ENCODE assay signal across 23 cellular contexts in genomic region chr2:172295677-172296076, GRCh38.
DNase-seq lines count a peak whose midpoint lies in the region; ATAC-seq and TF ChIP-seq lines count a peak whose summit lies in the region.
"Had no signal": no experiment of that assay in that cellular context is flagged by ENCODE, and none has a peak within 500 bp of the region (broad histone marks: within the 10 kb centered on the region; RNA-seq: fewer than 3 reads in every experiment).

No MANE protein-coding gene starts in this region.

- CTCF ChIA-PET in IMR-90 (lab: Yijun Ruan, JAX), result no interaction called here

- peaks cover 5% of the 10 kb centered on the region for H3K27me3 Mint-ChIP-seq in glutamatergic neuron (ENCODE audit: unreplicated experiment)

- 61 to 74% (median 67%) methylated on average over 4 of the region's 4 CpGs for WGBS in heart left ventricle, 4 donors
- WGBS in IMR-90 (ENCODE audit: extremely low coverage in 2 of 2, insufficient read length in 1 of 2), 2 experiments, result 80% methylated on average over 2 of the region's 4 CpGs; no CpG with 5 or more reads in 1 of the 2 experiments

- H3K36me3 ChIP-seq in heart left ventricle (no peaks in the 10 kb centered on the region), IMR-90 (ENCODE audit: control insufficient read depth, insufficient read depth, low read length) (no peaks in the 10 kb centered on the region)
- H3K36me3 ChIP-seq: BE2C; BLaER1 treated with 17β-estradiol and CSF1 and Interleukin-3, amounts not matched to agents 10 nM and 100 nM had no signal

- no peak overlapping the region for H3K27ac ChIP-seq in heart left ventricle
- no peak overlapping the region for H3K27ac ChIP-seq in IMR-90 (ENCODE audit: insufficient read depth, low read length)
- H3K27ac ChIP-seq: A549; BLaER1 treated with 17β-estradiol and CSF1 and Interleukin-3, amounts not matched to agents 10 nM and 100 nM had no signal

- dilution Hi-C loops in IMR-90 (cut with HindIII; ENCODE audit: low sequenced_read_pairs, unreplicated experiment), result no loop called here

- H3K18ac ChIP-seq in IMR-90 (ENCODE audit: low read depth, low read length), result no peak overlapping the region

- H2BK120ac ChIP-seq in IMR-90 (ENCODE audit: low read depth, low read length), result no peak overlapping the region

- no peak overlapping the region for H3K4me2 ChIP-seq in IMR-90 (ENCODE audit: low read depth, low read length)
- H3K4me2 ChIP-seq: A549; BLaER1 treated with 17β-estradiol and CSF1 and Interleukin-3, amounts not matched to agents 10 nM and 100 nM had no signal

- ATAC-seq in heart left ventricle (peak in 3 of 4 donors; percentile 44 to 72 (median 63)), left cardiac atrium (no peak), IMR-90 (ENCODE audit: low read depth) (no peak)
- no peak for ATAC-seq in activated naive CD4-positive, alpha-beta T cell treated with anti-CD3 and anti-CD28 coated beads, Interleukin-2, amount 50 U/mL, for 72 hours
- ATAC-seq: A549, GM12878 had no signal

- no peak overlapping the region for H3K4me3 Mint-ChIP-seq in glutamatergic neuron (ENCODE audit: unreplicated experiment)
- H3K4me3 Mint-ChIP-seq: CD14-positive monocyte; CD4-positive, alpha-beta T cell; CD8-positive, alpha-beta memory T cell had no signal

- in situ Hi-C loops in IMR-90 (cut with MboI; ENCODE audit: low sequenced_read_pairs), result no loop called here

- intact Hi-C loops in heart left ventricle (cut with DNase I) (no loop called here), left cardiac atrium (cut with DNase I) (no loop called here), IMR-90 (cut with micrococcal nuclease) (no loop called here)

- no peak for TF ChIP-seq CTCF in heart left ventricle (IDR thresholded peaks at IDR 0.05)
- TF ChIP-seq CTCF in IMR-90 (conservative IDR thresholded peaks at IDR 0.05; ENCODE audit: low read depth, low read length), result no peak
- TF ChIP-seq CTCF in glutamatergic neuron (IDR thresholded peaks at IDR 0.05; ENCODE audit: partially characterized antibody, unreplicated experiment), result no peak

- H3K4me3 ChIP-seq in heart left ventricle (no peak overlapping the region), IMR-90 (ENCODE audit: insufficient read depth, low read depth, low read length) (no peak overlapping the region)
- H3K4me3 ChIP-seq: A549; BLaER1 treated with 17β-estradiol and CSF1 and Interleukin-3, amounts not matched to agents 10 nM and 100 nM; GM12878 had no signal

- H3K4me1 Mint-ChIP-seq in glutamatergic neuron (ENCODE audit: low read depth, unreplicated experiment), result peaks cover 12% of the 10 kb centered on the region
- H3K4me1 Mint-ChIP-seq: CD8-positive, alpha-beta memory T cell had no signal

- no peaks in the 10 kb centered on the region for H3K9me1 ChIP-seq in IMR-90 (ENCODE audit: insufficient read depth, low read length)

- POLR2A ChIA-PET in IMR-90 (lab: Charles Lee; ENCODE audit: unreplicated experiment), result no interaction called here

- H3K9ac ChIP-seq in IMR-90 (ENCODE audit: low read depth, low read length), result no peak overlapping the region
- H3K9ac ChIP-seq: BLaER1 treated with 17β-estradiol and CSF1 and Interleukin-3, amounts not matched to agents 10 nM and 100 nM had no signal

- H3K56ac ChIP-seq in IMR-90 (ENCODE audit: extremely low read depth, insufficient read depth, low read length), result no peak overlapping the region

- TF ChIP-seq POLR2A in heart left ventricle (IDR thresholded peaks at IDR 0.05), result no peak
- TF ChIP-seq POLR2A in IMR-90 (IDR thresholded peaks at IDR 0.05; ENCODE audit: low read depth, low read length), result no peak

- no peak overlapping the region for H2BK5ac ChIP-seq in IMR-90 (ENCODE audit: low read depth, low read length, poor library complexity, severe bottlenecking)

- peak in 1 of 5 donors; percentile 30 for DNase-seq in heart left ventricle
- no peak for DNase-seq in left cardiac atrium
- DNase-seq in IMR-90, result no peak
- DNase-seq in glutamatergic neuron, result no peak
- DNase-seq in activated naive CD4-positive, alpha-beta T cell treated with anti-CD3 and anti-CD28 coated beads, Interleukin-2, amount 50 U/mL, for 72 hours (ENCODE audit: low spot score in 2 of 2), result no peak
- no peak for DNase-seq in putamen (ENCODE audit: low spot score)
- DNase-seq in ureter (ENCODE audit: low spot score), result no peak
- DNase-seq: 8988T; ACHN; AML-193; BE2C; CD4-positive, alpha-beta T cell; CD8-positive, alpha-beta memory T cell; DMS 273 treated with DMSO at 0.1 percent for 48 hours; DMS79; EL; GDM1; GOT3; HCEC 1CT had no signal

- peaks cover 0 to 2% (median 0%) of the 10 kb centered on the region in 12 donors for H3K9me3 ChIP-seq in heart left ventricle
- peaks cover under 1% of the 10 kb centered on the region for H3K9me3 ChIP-seq in IMR-90 (ENCODE audit: control insufficient read depth, insufficient read depth, low read length)
- H3K9me3 ChIP-seq: A549, BE2C had no signal

- H3K27ac Mint-ChIP-seq in glutamatergic neuron (ENCODE audit: unreplicated experiment), result peak overlapping the region; percentile 30
- H3K27ac Mint-ChIP-seq in activated naive CD4-positive, alpha-beta T cell treated with anti-CD3 and anti-CD28 coated beads, Interleukin-2, amount 50 U/mL, for 72 hours, result no peak overlapping the region
- H3K27ac Mint-ChIP-seq: CD4-positive, alpha-beta T cell had no signal

- H3K4me1 ChIP-seq in heart left ventricle (peaks cover 0 to 14% (median 0%) of the 10 kb centered on the region in 12 donors), IMR-90 (ENCODE audit: control insufficient read depth, insufficient read depth, low read length) (peaks cover 6% of the 10 kb centered on the region; the same call in 1 of the 2 replicates)
- H3K4me1 ChIP-seq: A549, BE2C had no signal

- H2BK20ac ChIP-seq in IMR-90 (ENCODE audit: low read depth, low read length), result no peak overlapping the region

- no peak overlapping the region for H4K8ac ChIP-seq in IMR-90 (ENCODE audit: low read depth in 2 of 2, low read length in 2 of 2)

- H3K14ac ChIP-seq in IMR-90 (replicated peaks; ENCODE audit: low read depth, low read length), result no peak overlapping the region

- H4K5ac ChIP-seq in IMR-90 (ENCODE audit: low read depth, low read length), result no peak overlapping the region

- no peak overlapping the region for H3K4ac ChIP-seq in IMR-90 (ENCODE audit: low read depth, low read length)

- H3K27me3 ChIP-seq in heart left ventricle (peaks cover 0 to 5% (median 0%) of the 10 kb centered on the region in 9 donors), IMR-90 (ENCODE audit: control insufficient read depth, insufficient read depth, low read length) (no peaks in the 10 kb centered on the region)
- H3K27me3 ChIP-seq: BE2C; BLaER1 treated with 17β-estradiol and CSF1 and Interleukin-3, amounts not matched to agents 10 nM and 100 nM had no signal

- H2AK9ac ChIP-seq in IMR-90 (replicated peaks; ENCODE audit: low read depth, low read length, poor library complexity), result peak overlapping the region; percentile 31

- no peak for TF ChIP-seq RAD21 in IMR-90 (IDR thresholded peaks at IDR 0.05; ENCODE audit: low read length)

- no peak overlapping the region for H2AFZ ChIP-seq in IMR-90 (replicated peaks; ENCODE audit: low read length, poor library complexity)

- H3K36me3 Mint-ChIP-seq in glutamatergic neuron (ENCODE audit: unreplicated experiment), result peaks cover 4% of the 10 kb centered on the region
- no peaks in the 10 kb centered on the region for H3K36me3 Mint-ChIP-seq in activated naive CD4-positive, alpha-beta T cell treated with anti-CD3 and anti-CD28 coated beads, Interleukin-2, amount 50 U/mL, for 72 hours
- H3K36me3 Mint-ChIP-seq: CD14-positive monocyte had no signal

- no peaks in the 10 kb centered on the region for H3K79me1 ChIP-seq in IMR-90 (ENCODE audit: low read depth in 1 of 2, low read length in 2 of 2)

- H4K20me1 ChIP-seq in IMR-90 (ENCODE audit: insufficient read depth, low read length), result no peaks in the 10 kb centered on the region
- H4K20me1 ChIP-seq: BLaER1 treated with 17β-estradiol and CSF1 and Interleukin-3, amounts not matched to agents 10 nM and 100 nM had no signal

- H3K23ac ChIP-seq in IMR-90 (ENCODE audit: low read depth, low read length), result no peak overlapping the region

- no peak overlapping the region for H4K91ac ChIP-seq in IMR-90 (ENCODE audit: insufficient read depth, low read depth, low read length)

- H2BK15ac ChIP-seq in IMR-90 (ENCODE audit: low read depth, low read length), result no peak overlapping the region

- BruUV-seq in IMR-90 (replicated peaks; lab: Mats Ljungman, UMichigan), result no TSS peak

- no peak overlapping the region for H2AK5ac ChIP-seq in IMR-90 (ENCODE audit: low read depth, low read length)

- peaks cover 2% of the 10 kb centered on the region for H3K9me3 Mint-ChIP-seq in glutamatergic neuron (ENCODE audit: unreplicated experiment)
- H3K9me3 Mint-ChIP-seq in activated naive CD4-positive, alpha-beta T cell treated with anti-CD3 and anti-CD28 coated beads, Interleukin-2, amount 50 U/mL, for 72 hours, result no peaks in the 10 kb centered on the region
- H3K9me3 Mint-ChIP-seq: CD4-positive, alpha-beta T cell had no signal

TF ChIP-seq in IMR-90, 13 proteins besides CTCF, POLR2A, EP300 and RAD21:
- TF ChIP-seq MAZ (IDR thresholded peaks at IDR 0.05; ENCODE audit: borderline replicate concordance, low read depth, low read length), result no peak
- no peak for TF ChIP-seq NFE2L2 (IDR thresholded peaks at IDR 0.05; ENCODE audit: low read depth, low read length)
- TF ChIP-seq ELK1 (IDR thresholded peaks at IDR 0.05; ENCODE audit: borderline replicate concordance, low read depth, low read length), result no peak
- no peak for TF ChIP-seq MXI1 (IDR thresholded peaks at IDR 0.05; ENCODE audit: borderline replicate concordance, low read depth, low read length)
- TF ChIP-seq RCOR1 (IDR thresholded peaks at IDR 0.05; ENCODE audit: insufficient replicate concordance, low read length), result no peak
- no peak for TF ChIP-seq CHD1 (IDR thresholded peaks at IDR 0.05; ENCODE audit: low read depth, low read length)
- TF ChIP-seq CEBPB (IDR thresholded peaks at IDR 0.05; ENCODE audit: low read depth, low read length), result no peak
- TF ChIP-seq SMC3 (IDR thresholded peaks at IDR 0.05; ENCODE audit: low read depth, low read length), result no peak
- no peak for TF ChIP-seq RFX5 (IDR thresholded peaks at IDR 0.05; ENCODE audit: low read depth, low read length)

Comparison
In these comparisons a context has a peak if more than half of its experiments do, and no peak if none do; other contexts are left out.
1. ATAC-seq: peak in heart left ventricle (3 of 4); none in left cardiac atrium (0 of 2), IMR-90 (single experiment) and activated naive CD4-positive, alpha-beta T cell treated with anti-CD3 and anti-CD28 coated beads, Interleukin-2, amount 50 U/mL, for 72 hours (0 of 2).